ENCODE assay signal across 17 cellular contexts in genomic region chr15:25785643-25786029, GRCh38.
DNase-seq lines count a peak whose midpoint lies in the region; ATAC-seq and TF ChIP-seq lines count a peak whose summit lies in the region.
"Had no signal": no experiment of that assay in that cellular context is flagged by ENCODE, and none has a peak within 500 bp of the region (broad histone marks: within the 10 kb centered on the region; RNA-seq: fewer than 3 reads in every experiment).

No MANE protein-coding gene starts in this region.

- H3K14ac ChIP-seq in IMR-90 (replicated peaks; ENCODE audit: low read depth, low read length): peak overlapping the region; percentile 93

- peak overlapping the region; percentile 98 for H2AK5ac ChIP-seq in IMR-90 (ENCODE audit: low read depth, low read length)

- H4K5ac ChIP-seq in IMR-90 (ENCODE audit: low read depth, low read length): peak overlapping the region; percentile 75

- peak overlapping the region; percentile 65 for H3K27ac ChIP-seq in IMR-90 (ENCODE audit: insufficient read depth, low read length)
- H3K27ac ChIP-seq: 22Rv1, ovary had no signal

- H4K20me1 ChIP-seq in IMR-90 (ENCODE audit: insufficient read depth, low read length): peaks cover 6% of the 10 kb centered on the region; the same call in 1 of the 2 replicates

- no peak for TF ChIP-seq RAD21 in IMR-90 (IDR thresholded peaks at IDR 0.05; ENCODE audit: low read length)

- H2BK5ac ChIP-seq in IMR-90 (ENCODE audit: low read depth, low read length, poor library complexity, severe bottlenecking): peak overlapping the region; percentile 98

- peak overlapping the region; percentile 91 for H3K23ac ChIP-seq in IMR-90 (ENCODE audit: low read depth, low read length)

- no peaks in the 10 kb centered on the region for H3K27me3 Mint-ChIP-seq in T-helper 2 cell treated with Interferon-gamma antibody and Interleukin-4, amounts not matched to agents 5 μg/mL and 100 μg/mL, for 36 hours (ENCODE audit: low read depth)
- peaks cover 8% of the 10 kb centered on the region for H3K27me3 Mint-ChIP-seq in dendritic cell treated with granulocyte-macrophage colony-stimulating factor and Interleukin-4, amounts not matched to agents 40 ng/mL and 50 ng/mL, for 4 days
- no peaks in the 10 kb centered on the region for H3K27me3 Mint-ChIP-seq in osteocyte (ENCODE audit: unreplicated experiment)
- H3K27me3 Mint-ChIP-seq: type B pancreatic cell had no signal

- peak; percentile 36 for ATAC-seq in IMR-90 (ENCODE audit: low read depth)
- no peak for ATAC-seq in HG03045 (IDR thresholded peaks at IDR 0.05; ENCODE audit: unreplicated experiment)
- ATAC-seq in GM21390 (IDR thresholded peaks at IDR 0.05; ENCODE audit: unreplicated experiment): no peak
- ATAC-seq: GM12878; stimulated activated naive B cell treated with anti-CD40 and anti-IgM and Interleukin-4, amounts not matched to agents 10 μg/mL and 1 μg/mL and 100 μg/mL, for 72 hours; WTC11 had no signal

- H3K4me1 Mint-ChIP-seq in T-helper 2 cell treated with Interferon-gamma antibody and Interleukin-4, amounts not matched to agents 5 μg/mL and 100 μg/mL, for 36 hours (ENCODE audit: low read depth): peaks cover 46% of the 10 kb centered on the region
- H3K4me1 Mint-ChIP-seq in dendritic cell treated with granulocyte-macrophage colony-stimulating factor and Interleukin-4, amounts not matched to agents 40 ng/mL and 50 ng/mL, for 4 days (ENCODE audit: low read depth): peaks cover 67% of the 10 kb centered on the region
- H3K4me1 Mint-ChIP-seq in osteocyte (ENCODE audit: unreplicated experiment): peaks cover 69% of the 10 kb centered on the region

- DNase-seq in T-helper 2 cell treated with Interferon-gamma antibody and Interleukin-4, amounts not matched to agents 5 μg/mL and 100 μg/mL, for 36 hours (ENCODE audit: low spot score): no peak
- DNase-seq in T-helper 2 cell (no peak), IMR-90 (no peak), osteocyte (ENCODE audit: extremely low spot score, unreplicated experiment) (no peak), medulla oblongata (ENCODE audit: extremely low spot score) (no peak)
- DNase-seq: activated naive CD4-positive, alpha-beta T cell; GOT3; NCI-H2171; stimulated activated naive B cell treated with anti-CD40 and anti-IgM and Interleukin-4, amounts not matched to agents 10 μg/mL and 1 μg/mL and 100 μg/mL, for 72 hours had no signal

- H3K4me2 ChIP-seq in IMR-90 (ENCODE audit: low read depth, low read length): peak overlapping the region; percentile 47

- H3K9ac ChIP-seq in IMR-90 (ENCODE audit: low read depth, low read length): peak overlapping the region; percentile 16

- TF ChIP-seq CTCF in IMR-90 (conservative IDR thresholded peaks at IDR 0.05; ENCODE audit: low read depth, low read length) (0 out of 2 replicates have a peak, but pooled peaks have one; percentile 16), osteocyte (IDR thresholded peaks at IDR 0.05) (no peak)

- intact Hi-C loops in IMR-90 (cut with micrococcal nuclease): no loop called here
- intact Hi-C loops in dendritic cell treated with granulocyte-macrophage colony-stimulating factor and Interleukin-4, amounts not matched to agents 40 ng/mL and 50 ng/mL, for 4 days (cut with micrococcal nuclease): no loop called here

- H3K18ac ChIP-seq in IMR-90 (ENCODE audit: low read depth, low read length): peak overlapping the region; percentile 65

- no peaks in the 10 kb centered on the region for H3K9me3 ChIP-seq in IMR-90 (ENCODE audit: control insufficient read depth, insufficient read depth, low read length)
- H3K9me3 ChIP-seq: ovary had no signal

- no peaks in the 10 kb centered on the region for H3K27me3 ChIP-seq in IMR-90 (ENCODE audit: control insufficient read depth, insufficient read depth, low read length)
- H3K27me3 ChIP-seq: ovary had no signal

- H2BK15ac ChIP-seq in IMR-90 (ENCODE audit: low read depth, low read length): peak overlapping the region; percentile 82; the same call in 2 of the 3 replicates

- no peak overlapping the region for H3K4me3 ChIP-seq in IMR-90 (ENCODE audit: insufficient read depth, low read depth, low read length)
- H3K4me3 ChIP-seq: GM12878, ovary had no signal

- no peak for TF ChIP-seq POLR2A in IMR-90 (IDR thresholded peaks at IDR 0.05; ENCODE audit: low read depth, low read length)

- H4K8ac ChIP-seq in IMR-90 (ENCODE audit: low read depth in 2 of 2, low read length in 2 of 2): peak overlapping the region; percentile 64 to 88; a peak in 3 of 4 replicates

- H3K27ac Mint-ChIP-seq in T-helper 2 cell treated with Interferon-gamma antibody and Interleukin-4, amounts not matched to agents 5 μg/mL and 100 μg/mL, for 36 hours: peak overlapping the region; percentile 23
- H3K27ac Mint-ChIP-seq in dendritic cell treated with granulocyte-macrophage colony-stimulating factor and Interleukin-4, amounts not matched to agents 40 ng/mL and 50 ng/mL, for 4 days: peak overlapping the region; percentile 81
- peak overlapping the region; percentile 75 for H3K27ac Mint-ChIP-seq in osteocyte (ENCODE audit: unreplicated experiment)
- H3K27ac Mint-ChIP-seq: stimulated activated naive B cell treated with anti-CD40 and anti-IgM and Interleukin-4, amounts not matched to agents 10 μg/mL and 1 μg/mL and 100 μg/mL, for 72 hours; type B pancreatic cell; WTC11 had no signal

- no peaks in the 10 kb centered on the region for H3K36me3 ChIP-seq in IMR-90 (ENCODE audit: control insufficient read depth, insufficient read depth, low read length)
- H3K36me3 ChIP-seq: ovary had no signal

- peaks cover 37 to 73% of the 10 kb centered on the region in 2 experiments for H3K79me1 ChIP-seq in IMR-90 (ENCODE audit: low read depth in 1 of 2, low read length in 2 of 2)

- dilution Hi-C loops in IMR-90 (cut with HindIII; ENCODE audit: low sequenced_read_pairs, unreplicated experiment): no loop called here

- CTCF ChIA-PET in IMR-90 (lab: Yijun Ruan, JAX): interaction anchor here (1.0 kb wide), 1 partner anchor 12 kb away, joined by 3 read pairs; no protein-coding TSS in a partner anchor

- WGBS in IMR-90 (ENCODE audit: extremely low coverage in 2 of 2, insufficient read length in 1 of 2), 2 experiments: 70% methylated on average over 4 of the region's 9 CpGs; no CpG with 5 or more reads in 1 of the 2 experiments

- H3K4me1 ChIP-seq in IMR-90 (ENCODE audit: control insufficient read depth, insufficient read depth, low read length): peaks cover 38% of the 10 kb centered on the region

- peak overlapping the region; percentile 99 for H4K91ac ChIP-seq in IMR-90 (ENCODE audit: insufficient read depth, low read depth, low read length)

- peaks cover 26% of the 10 kb centered on the region for H3K9me1 ChIP-seq in IMR-90 (ENCODE audit: insufficient read depth, low read length)

- no TSS peak for BruUV-seq in IMR-90 (replicated peaks; lab: Mats Ljungman, UMichigan)

- POLR2A ChIA-PET in IMR-90 (lab: Charles Lee; ENCODE audit: unreplicated experiment): interaction anchor here (0.6 kb wide), 2 partner anchors 48 to 134 kb away, joined by 3 to 6 read pairs; no protein-coding TSS in a partner anchor

- no peaks in the 10 kb centered on the region for H3K9me3 Mint-ChIP-seq in T-helper 2 cell treated with Interferon-gamma antibody and Interleukin-4, amounts not matched to agents 5 μg/mL and 100 μg/mL, for 36 hours
- H3K9me3 Mint-ChIP-seq in dendritic cell treated with granulocyte-macrophage colony-stimulating factor and Interleukin-4, amounts not matched to agents 40 ng/mL and 50 ng/mL, for 4 days: no peaks in the 10 kb centered on the region
- H3K9me3 Mint-ChIP-seq in osteocyte (ENCODE audit: unreplicated experiment): no peaks in the 10 kb centered on the region
- H3K9me3 Mint-ChIP-seq: stimulated activated naive B cell treated with anti-CD40 and anti-IgM and Interleukin-4, amounts not matched to agents 10 μg/mL and 1 μg/mL and 100 μg/mL, for 72 hours; type B pancreatic cell; WTC11 had no signal

- peak overlapping the region; percentile 84 for H2AK9ac ChIP-seq in IMR-90 (replicated peaks; ENCODE audit: low read depth, low read length, poor library complexity)

- peak overlapping the region; percentile 92 for H2BK120ac ChIP-seq in IMR-90 (ENCODE audit: low read depth, low read length)

- H2AFZ ChIP-seq in IMR-90 (replicated peaks; ENCODE audit: low read length, poor library complexity): peak overlapping the region; percentile 80

- peak overlapping the region; percentile 86; the same call in 1 of the 2 replicates for H3K56ac ChIP-seq in IMR-90 (ENCODE audit: extremely low read depth, insufficient read depth, low read length)

- no peak overlapping the region for H3K4me3 Mint-ChIP-seq in T-helper 2 cell treated with Interferon-gamma antibody and Interleukin-4, amounts not matched to agents 5 μg/mL and 100 μg/mL, for 36 hours
- H3K4me3 Mint-ChIP-seq in dendritic cell treated with granulocyte-macrophage colony-stimulating factor and Interleukin-4, amounts not matched to agents 40 ng/mL and 50 ng/mL, for 4 days: no peak overlapping the region
- H3K4me3 Mint-ChIP-seq in osteocyte (ENCODE audit: unreplicated experiment): no peak overlapping the region
- H3K4me3 Mint-ChIP-seq: stimulated activated naive B cell treated with anti-CD40 and anti-IgM and Interleukin-4, amounts not matched to agents 10 μg/mL and 1 μg/mL and 100 μg/mL, for 72 hours; type B pancreatic cell; WTC11 had no signal

- H2BK20ac ChIP-seq in IMR-90 (ENCODE audit: low read depth, low read length): peak overlapping the region; percentile 93

- H3K36me3 Mint-ChIP-seq in T-helper 2 cell treated with Interferon-gamma antibody and Interleukin-4, amounts not matched to agents 5 μg/mL and 100 μg/mL, for 36 hours (ENCODE audit: low read depth): peaks cover 11% of the 10 kb centered on the region
- no peaks in the 10 kb centered on the region for H3K36me3 Mint-ChIP-seq in dendritic cell treated with granulocyte-macrophage colony-stimulating factor and Interleukin-4, amounts not matched to agents 40 ng/mL and 50 ng/mL, for 4 days (ENCODE audit: low read depth)
- peaks cover 7% of the 10 kb centered on the region for H3K36me3 Mint-ChIP-seq in osteocyte (ENCODE audit: unreplicated experiment)
- H3K36me3 Mint-ChIP-seq: stimulated activated naive B cell treated with anti-CD40 and anti-IgM and Interleukin-4, amounts not matched to agents 10 μg/mL and 1 μg/mL and 100 μg/mL, for 72 hours; type B pancreatic cell; WTC11 had no signal

- in situ Hi-C loops in IMR-90 (cut with MboI; ENCODE audit: low sequenced_read_pairs): no loop called here

- H3K4ac ChIP-seq in IMR-90 (ENCODE audit: low read depth, low read length): peak overlapping the region; percentile 98

TF ChIP-seq in IMR-90, 13 proteins besides CTCF, POLR2A, EP300 and RAD21 (continues in another document):
- TF ChIP-seq RFX5 (IDR thresholded peaks at IDR 0.05; ENCODE audit: low read depth, low read length) (no peak), NFE2L2 (IDR thresholded peaks at IDR 0.05; ENCODE audit: low read depth, low read length) (no peak), SMC3 (IDR thresholded peaks at IDR 0.05; ENCODE audit: low read depth, low read length) (no peak)

Comparison
In these comparisons a context has a peak if more than half of its experiments do, and no peak if none do; other contexts are left out.
1. H3K27ac Mint-ChIP-seq: peak in every context shown above with its lines; median percentile 81 in dendritic cell treated with granulocyte-macrophage colony-stimulating factor and Interleukin-4, amounts not matched to agents 40 ng/mL and 50 ng/mL, for 4 days; 75 in osteocyte; 23 in T-helper 2 cell treated with Interferon-gamma antibody and Interleukin-4, amounts not matched to agents 5 μg/mL and 100 μg/mL, for 36 hours.